In the genomic region with DNA sequence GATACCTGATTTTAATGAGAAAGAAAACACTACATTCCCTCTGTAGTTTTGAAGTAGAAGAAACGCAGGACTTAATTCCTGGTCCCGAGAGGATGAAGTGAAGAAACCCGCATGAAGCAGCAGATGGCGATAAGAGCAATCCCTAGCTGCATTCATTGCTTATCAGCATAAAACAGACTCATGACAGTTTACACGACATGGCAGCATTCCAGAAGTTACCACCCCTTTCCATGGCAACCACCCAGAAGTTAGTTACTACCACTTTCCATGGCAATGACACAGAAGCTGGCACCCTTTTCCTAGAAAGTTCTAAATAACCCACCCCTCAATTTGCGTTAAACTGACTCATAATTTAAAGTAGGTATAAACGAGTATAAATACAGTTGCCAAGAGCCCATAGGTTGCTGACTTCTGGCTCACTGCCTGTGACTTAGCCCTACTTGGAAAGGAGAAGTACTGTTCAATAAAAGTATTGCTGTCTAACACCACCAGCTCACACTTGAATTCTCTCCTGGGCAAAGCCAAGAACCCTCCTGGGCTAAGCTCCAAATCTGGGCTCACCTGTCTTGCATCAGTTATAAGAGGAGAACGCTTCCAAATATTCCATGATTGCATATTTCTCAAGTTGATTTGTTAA, we compare ENCODE assay signal across 15 cellular contexts. TPM values are rescaled to one million over a fixed set of nuclear protein-coding genes. Genes with fewer than 3 reads are reported as not detected.
A peak's percentile ranks its signal among the peaks of the same experiment; 100 is the strongest.
DNase-seq lines count a peak whose midpoint lies in the region; ATAC-seq and TF ChIP-seq lines count a peak whose summit lies in the region.
"Had no signal": no experiment of that assay in that cellular context is flagged by ENCODE, and none has a peak within 500 bp of the region (broad histone marks: within the 10 kb centered on the region; RNA-seq: fewer than 3 reads in every experiment).

No MANE protein-coding gene starts in this region.

- H3K4me1 Mint-ChIP-seq in endodermal cell = no peaks in the 10 kb centered on the region
- no peaks in the 10 kb centered on the region for H3K4me1 Mint-ChIP-seq in activated naive CD8-positive, alpha-beta T cell treated with anti-CD3 and anti-CD28 coated beads, Interleukin-2, amount 50 U/mL, for 24 hours
- H3K4me1 Mint-ChIP-seq: T-cell had no signal

- H3K4me1 ChIP-seq in PC-3 (ENCODE audit: insufficient read depth, low read length) (no peaks in the 10 kb centered on the region), endodermal cell (ENCODE audit: control insufficient read depth, insufficient read depth, low read length) (no peaks in the 10 kb centered on the region)

- ATAC-seq in PC-3 = no peak
- no peak for ATAC-seq in activated naive CD8-positive, alpha-beta T cell treated with anti-CD3 and anti-CD28 coated beads, Interleukin-2, amount 50 U/mL, for 24 hours
- no peak for ATAC-seq in stimulated activated naive CD8-positive, alpha-beta T cell treated with anti-CD3 and anti-CD28 coated beads, Interleukin-15, Interleukin-2, amounts not matched to agents 100 U/mL and 50 U/mL, for 24 hours
- ATAC-seq: activated naive CD4-positive, alpha-beta T cell treated with anti-CD3 and anti-CD28 coated beads, Interleukin-2, amount 50 U/mL, for 72 hours; T-cell had no signal

- no peak overlapping the region for H3K4me2 ChIP-seq in PC-3 (ENCODE audit: low read length)

- POLR2A ChIA-PET in PC-3 (lab: Charles Lee; ENCODE audit: unreplicated experiment) = no interaction called here

- DNase-seq in NCI-H1105 treated with DMSO at 0.1 percent for 48 hours (lab: John Stamatoyannopoulos, UW) (peak; percentile 6), NCI-H1105 (lab: John Stamatoyannopoulos, UW) (no peak), PC-3 (no peak), endodermal cell (no peak), retinal pigment epithelial cell (ENCODE audit: low read depth) (peak; percentile 4), cerebellum (ENCODE audit: low spot score) (no peak)
- no peak for DNase-seq in activated naive CD8-positive, alpha-beta T cell treated with anti-CD3 and anti-CD28 coated beads, Interleukin-2, amount 50 U/mL, for 24 hours
- no peak for DNase-seq in stimulated activated naive CD8-positive, alpha-beta T cell treated with anti-CD3 and anti-CD28 coated beads, Interleukin-15, Interleukin-2, amounts not matched to agents 100 U/mL and 50 U/mL, for 24 hours
- DNase-seq: 8988T; activated CD8-positive, alpha-beta memory T cell treated with anti-CD3 and anti-CD28 coated beads for 24 hours; NCI-H69; stimulated activated naive CD4-positive, alpha-beta T cell treated with Interleukin-2 at 50 U/mL for 16 hours; T-cell had no signal

- no peaks in the 10 kb centered on the region for H3K27me3 ChIP-seq in PC-3 (ENCODE audit: low read length)
- H3K27me3 ChIP-seq in endodermal cell (ENCODE audit: control insufficient read depth, insufficient read depth, low read length, poor library complexity, severe bottlenecking) = no peaks in the 10 kb centered on the region

- no peaks in the 10 kb centered on the region for H3K27me3 Mint-ChIP-seq in endodermal cell (ENCODE audit: insufficient read depth)
- peaks cover 7% of the 10 kb centered on the region for H3K27me3 Mint-ChIP-seq in activated naive CD8-positive, alpha-beta T cell treated with anti-CD3 and anti-CD28 coated beads, Interleukin-2, amount 50 U/mL, for 24 hours

- TF ChIP-seq CTCF in PC-3 (conservative IDR thresholded peaks at IDR 0.05; ENCODE audit: low read depth, low read length) (0 out of 2 replicates have a peak, but pooled peaks have one; percentile 22), endodermal cell (conservative IDR thresholded peaks at IDR 0.05) (peak; percentile 44), retinal pigment epithelial cell (conservative IDR thresholded peaks at IDR 0.05; ENCODE audit: low read depth, low read length) (peak; percentile 22)

- intact Hi-C loops in PC-3 (cut with micrococcal nuclease) = no loop called here

- H3K9me3 Mint-ChIP-seq in endodermal cell = peaks cover 42% of the 10 kb centered on the region
- no peaks in the 10 kb centered on the region for H3K9me3 Mint-ChIP-seq in activated naive CD8-positive, alpha-beta T cell treated with anti-CD3 and anti-CD28 coated beads, Interleukin-2, amount 50 U/mL, for 24 hours
- H3K9me3 Mint-ChIP-seq: activated naive CD4-positive, alpha-beta T cell treated with anti-CD3 and anti-CD28 coated beads, Interleukin-2, amount 50 U/mL, for 72 hours; T-cell had no signal

- BruUV-seq in PC-3 (replicated peaks; lab: Mats Ljungman, UMichigan) = no TSS peak

- CTCF ChIA-PET in PC-3 (lab: Charles Lee) = no interaction called here

- no peaks in the 10 kb centered on the region for H3K36me3 Mint-ChIP-seq in endodermal cell (ENCODE audit: low read depth)
- H3K36me3 Mint-ChIP-seq in activated naive CD8-positive, alpha-beta T cell treated with anti-CD3 and anti-CD28 coated beads, Interleukin-2, amount 50 U/mL, for 24 hours (ENCODE audit: low read depth) = no peaks in the 10 kb centered on the region
- H3K36me3 Mint-ChIP-seq: activated naive CD4-positive, alpha-beta T cell treated with anti-CD3 and anti-CD28 coated beads, Interleukin-2, amount 50 U/mL, for 72 hours; T-cell had no signal

- H3K4me3 ChIP-seq in PC-3 (ENCODE audit: low read length) = no peak overlapping the region
- no peak overlapping the region for H3K4me3 ChIP-seq in endodermal cell (ENCODE audit: low read length)
- H3K4me3 ChIP-seq in retinal pigment epithelial cell (ENCODE audit: low read length) = no peak overlapping the region

- H3K36me3 ChIP-seq in PC-3 (ENCODE audit: low read depth, low read length) (no peaks in the 10 kb centered on the region), endodermal cell (ENCODE audit: control insufficient read depth, insufficient read depth, low read length) (no peaks in the 10 kb centered on the region)

- H3K27ac Mint-ChIP-seq in endodermal cell = no peak overlapping the region
- H3K27ac Mint-ChIP-seq in activated naive CD8-positive, alpha-beta T cell treated with anti-CD3 and anti-CD28 coated beads, Interleukin-2, amount 50 U/mL, for 24 hours = no peak overlapping the region
- H3K27ac Mint-ChIP-seq: activated naive CD4-positive, alpha-beta T cell treated with anti-CD3 and anti-CD28 coated beads, Interleukin-2, amount 50 U/mL, for 72 hours; T-cell had no signal

- no peaks in the 10 kb centered on the region for H3K9me2 ChIP-seq in PC-3 (replicated peaks; ENCODE audit: low read length)

- H2AFZ ChIP-seq in PC-3 (ENCODE audit: low read length) = no peak overlapping the region

- H3K9me3 ChIP-seq in PC-3 (ENCODE audit: low read length) (no peaks in the 10 kb centered on the region), endodermal cell (ENCODE audit: control insufficient read depth, low read length) (no peaks in the 10 kb centered on the region)

- no peaks in the 10 kb centered on the region for H3F3A ChIP-seq in PC-3 (ENCODE audit: low read length, unreplicated experiment)

- 49% methylated on average over 8 of the region's 8 CpGs; no CpG with 5 or more reads in 1 of the 2 experiments for WGBS in endodermal cell (ENCODE audit: insufficient coverage in 1 of 2, insufficient read length in 1 of 2), 2 experiments

- H3K79me2 ChIP-seq in PC-3 (ENCODE audit: low read length) = no peaks in the 10 kb centered on the region

- no peak overlapping the region for H3K4me3 Mint-ChIP-seq in endodermal cell
- H3K4me3 Mint-ChIP-seq in activated naive CD8-positive, alpha-beta T cell treated with anti-CD3 and anti-CD28 coated beads, Interleukin-2, amount 50 U/mL, for 24 hours = no peak overlapping the region
- H3K4me3 Mint-ChIP-seq: T-cell had no signal

- H3K27ac ChIP-seq in PC-3 (ENCODE audit: low read length) (no peak overlapping the region), endodermal cell (ENCODE audit: low read depth, low read length) (no peak overlapping the region)

- no peak overlapping the region for H3K9ac ChIP-seq in PC-3 (ENCODE audit: low read length)
- no peak overlapping the region for H3K9ac ChIP-seq in endodermal cell (ENCODE audit: extremely low read depth, low read length, poor library complexity, severe bottlenecking)

- no peaks in the 10 kb centered on the region for H4K20me1 ChIP-seq in PC-3 (ENCODE audit: low read length)

RNA-seq across cellular contexts. Expression of a gene that starts 5.5 kb away (rescaled TPM):
- not detected in 2 replicates for total RNA-seq in PC-3 (2014; rRNA removed)
- not detected for total RNA-seq in endodermal cell
- not detected for polyA plus RNA-seq in endodermal cell (2013, experiment 1 of 2)
- not detected for polyA plus RNA-seq in endodermal cell (2013, experiment 2 of 2)
- not detected for total RNA-seq in cerebellum
- total RNA-seq: activated naive CD4-positive, alpha-beta T cell treated with anti-CD3 and anti-CD28 coated beads, Interleukin-2, amount 50 U/mL, for 72 hours; dermis microvascular lymphatic vessel endothelial cell; T-cell had no signal

Comparison
In these comparisons a context has a peak if more than half of its experiments do, and no peak if none do; other contexts are left out.
1. DNase-seq: peak in NCI-H1105 treated with DMSO at 0.1 percent for 48 hours (single experiment) and retinal pigment epithelial cell (single experiment); none in NCI-H1105 (single experiment), PC-3 (single experiment), endodermal cell (single experiment), activated naive CD8-positive, alpha-beta T cell treated with anti-CD3 and anti-CD28 coated beads, Interleukin-2, amount 50 U/mL, for 24 hours (single experiment), stimulated activated naive CD8-positive, alpha-beta T cell treated with anti-CD3 and anti-CD28 coated beads, Interleukin-15, Interleukin-2, amounts not matched to agents 100 U/mL and 50 U/mL, for 24 hours (single experiment) and cerebellum (single experiment).
2. Peak in every context shown above with its lines, with median percentiles within 50 percentile points of each other: CTCF ChIP-seq.